21 cellular contexts compared by ENCODE assay signal in the genomic region with DNA sequence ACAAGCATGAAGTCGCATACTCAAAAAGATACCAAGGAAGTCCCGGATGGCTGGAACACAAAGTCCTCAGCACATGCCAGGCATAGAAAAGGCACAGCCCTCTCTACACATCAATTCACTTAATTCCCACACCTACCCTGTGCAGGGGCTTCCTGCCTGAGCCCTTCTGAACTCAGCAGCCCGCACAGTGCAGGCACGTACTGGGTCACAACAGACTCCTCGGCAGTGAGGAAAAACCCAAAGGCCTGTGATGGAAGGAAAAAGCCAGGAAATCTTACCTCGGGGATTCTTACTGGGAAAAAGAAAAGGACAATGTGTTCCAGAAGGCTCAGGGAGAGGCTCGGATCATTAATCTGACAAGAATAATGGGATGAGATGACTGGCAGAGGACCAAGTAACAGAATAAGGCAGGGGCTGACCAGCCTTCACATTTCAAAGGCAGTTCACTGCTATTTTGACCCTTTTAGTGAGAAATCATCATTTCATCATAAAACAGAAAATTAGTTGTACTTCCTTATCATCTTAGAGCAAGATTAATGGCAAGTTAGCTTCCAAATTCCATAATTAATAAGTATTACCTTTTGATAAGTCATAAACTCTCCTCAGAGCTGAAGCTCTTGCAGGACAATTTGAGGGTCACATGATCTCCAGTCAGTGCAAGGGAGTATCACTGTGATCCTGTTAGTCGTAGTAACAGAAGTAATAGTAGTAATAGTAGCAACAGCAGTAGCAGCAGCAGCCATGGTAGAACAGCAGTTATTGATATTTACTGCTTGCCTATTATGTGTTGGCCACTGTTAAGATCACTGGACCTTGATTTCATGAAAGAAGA.
"Had no signal": no experiment of that assay in that cellular context is flagged by ENCODE, and none has a peak within 500 bp of the region (broad histone marks: within the 10 kb centered on the region; RNA-seq: fewer than 3 reads in every experiment).

No MANE protein-coding gene starts in this region.

- H3K9me3 ChIP-seq: tibial artery had no signal

- H3K4me1 ChIP-seq: tibial artery had no signal

- H3K27me3 ChIP-seq: tibial artery had no signal

- H3K27ac ChIP-seq: tibial artery had no signal

- DNase-seq: activated B cell treated with CpG ODN at 0.5 μM for 24 hours; activated CD4-positive, alpha-beta T cell treated with anti-CD3 and anti-CD28 coated beads for 36 hours; activated CD4-positive, alpha-beta T cell treated with anti-CD3 and anti-CD28 coated beads, Interleukin-2, amount 50 U/mL, for 4 hours; activated CD8-positive, alpha-beta memory T cell treated with anti-CD3 and anti-CD28 coated beads for 24 hours; activated CD8-positive, alpha-beta memory T cell treated with anti-CD3 and anti-CD28 coated beads, Interleukin-2, amount 50 U/mL, for 4 hours; activated naive CD4-positive, alpha-beta T cell treated with Interleukin-2 at 50 U/mL for 16 hours; activated naive CD8-positive, alpha-beta T cell treated with anti-CD3 and anti-CD28 coated beads for 36 hours; activated T-cell treated with anti-CD3 and anti-CD28 coated beads, Interleukin-2, amount 50 U/mL, for 4 hours; amniotic stem cell; effector CD4-positive, alpha-beta T cell; foreskin melanocyte; glutamatergic neuron; hippocampal formation; kidney glomerular epithelial cell; occipital lobe; stimulated activated CD4-positive, alpha-beta T cell treated with anti-CD3 and anti-CD28 coated beads, Interleukin-4, amount 100 ng/mL, for 24 hours; stimulated activated naive CD8-positive, alpha-beta T cell treated with anti-CD3 and anti-CD28 coated beads, Interleukin-15, Interleukin-2, amounts not matched to agents 100 U/mL and 50 U/mL, for 24 hours; tibial artery had no signal

- H3K27ac Mint-ChIP-seq: activated B cell treated with CpG ODN at 0.5 μM for 24 hours; activated CD4-positive, alpha-beta T cell treated with anti-CD3 and anti-CD28 coated beads for 36 hours; activated naive CD8-positive, alpha-beta T cell treated with anti-CD3 and anti-CD28 coated beads for 36 hours; dendritic cell treated with granulocyte-macrophage colony-stimulating factor and Interleukin-4, amounts not matched to agents 40 ng/mL and 50 ng/mL, for 4 days; T-cell had no signal

- H3K4me1 Mint-ChIP-seq: activated B cell treated with CpG ODN at 0.5 μM for 24 hours had no signal

- H3K4me3 ChIP-seq: tibial artery had no signal

- ATAC-seq: activated T-cell treated with anti-CD3 and anti-CD28 coated beads, Interleukin-2, amount 50 U/mL, for 4 hours had no signal

- H3K9me3 Mint-ChIP-seq: activated B cell treated with CpG ODN at 0.5 μM for 24 hours; activated naive CD8-positive, alpha-beta T cell treated with anti-CD3 and anti-CD28 coated beads for 36 hours; activated T-cell treated with anti-CD3 and anti-CD28 coated beads, Interleukin-2, amount 50 U/mL, for 4 hours; dendritic cell treated with granulocyte-macrophage colony-stimulating factor and Interleukin-4, amounts not matched to agents 40 ng/mL and 50 ng/mL, for 4 days; neural crest cell; T-cell had no signal

- H3K27me3 Mint-ChIP-seq: activated B cell treated with CpG ODN at 0.5 μM for 24 hours; activated CD4-positive, alpha-beta T cell treated with anti-CD3 and anti-CD28 coated beads for 36 hours; activated naive CD8-positive, alpha-beta T cell treated with anti-CD3 and anti-CD28 coated beads for 36 hours; dendritic cell treated with granulocyte-macrophage colony-stimulating factor and Interleukin-4, amounts not matched to agents 40 ng/mL and 50 ng/mL, for 4 days; T-cell had no signal

- H3K4me3 Mint-ChIP-seq: activated B cell treated with CpG ODN at 0.5 μM for 24 hours; activated CD4-positive, alpha-beta T cell treated with anti-CD3 and anti-CD28 coated beads for 36 hours; activated naive CD8-positive, alpha-beta T cell treated with anti-CD3 and anti-CD28 coated beads for 36 hours; activated T-cell treated with anti-CD3 and anti-CD28 coated beads, Interleukin-2, amount 50 U/mL, for 4 hours; dendritic cell treated with granulocyte-macrophage colony-stimulating factor and Interleukin-4, amounts not matched to agents 40 ng/mL and 50 ng/mL, for 4 days; neural crest cell; T-cell had no signal
